In genomic region chr20:33963756-33964155, GRCh38 we compare ENCODE assay signal across 1 cellular context.
TF ChIP-seq lines count a peak whose summit lies in the region.

No MANE protein-coding gene starts in this region.

TF ChIP-seq in GM23338, 12 proteins besides CTCF, POLR2A, EP300 and RAD21 (continued from another document):
- no peak for TF ChIP-seq ZNF462 (CRISPR knock-in tag; IDR thresholded peaks at IDR 0.05)
- TF ChIP-seq POLR2AphosphoS5 (IDR thresholded peaks at IDR 0.05; ENCODE audit: low read depth), result no peak
